In the genomic region with DNA sequence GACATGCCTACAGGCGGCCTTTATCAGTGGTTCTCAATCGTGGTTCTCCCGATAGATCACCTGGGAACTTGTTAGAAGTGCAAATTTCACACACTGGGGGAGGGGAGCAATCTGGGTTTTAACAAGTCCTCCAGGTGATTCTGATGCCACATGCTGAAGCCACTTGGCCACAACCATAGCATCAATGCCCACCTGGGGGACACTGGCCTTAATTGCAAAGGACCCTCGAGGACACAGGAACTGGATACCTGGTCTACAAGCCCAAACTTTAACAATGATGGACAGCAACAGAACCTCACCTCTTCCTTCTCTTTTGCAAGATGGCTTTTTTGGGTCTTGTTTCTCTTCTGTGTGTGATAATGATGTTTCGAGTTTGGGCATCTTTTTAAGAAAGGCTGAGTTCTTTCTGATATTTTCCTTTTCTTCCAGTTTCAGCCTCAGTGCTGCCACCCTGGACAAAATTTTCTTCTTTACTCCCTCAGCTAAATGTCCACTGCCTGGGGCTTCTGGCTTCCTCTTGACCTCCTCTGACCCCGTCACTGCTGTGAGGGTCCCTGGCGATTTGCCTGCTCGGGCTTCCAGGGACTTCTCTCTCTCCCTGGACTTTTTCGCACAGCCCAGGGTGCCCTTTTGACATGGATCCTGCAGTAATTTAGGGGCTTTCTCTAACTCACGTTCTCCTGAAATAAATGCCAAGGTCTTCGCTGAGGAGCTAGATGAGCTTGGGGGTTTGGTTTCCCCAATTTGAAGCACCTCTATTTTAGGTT, we compare ENCODE assay signal across 1 cellular context.
TF ChIP-seq lines count a peak whose summit lies in the region.

No MANE protein-coding gene starts in this region.

TF ChIP-seq in GM12878, 131 proteins besides CTCF, POLR2A, EP300 and RAD21 (continued from another document):
- no peak for TF ChIP-seq KDM1A (IDR thresholded peaks at IDR 0.05; ENCODE audit: borderline replicate concordance)
